Comparison of ENCODE assay signal across 1 cellular context in genomic region chr3:100072328-100073048, GRCh38.
TF ChIP-seq lines count a peak whose summit lies in the region.

No MANE protein-coding gene starts in this region.

TF ChIP-seq in HepG2, 621 proteins besides CTCF, POLR2A, EP300 and RAD21 (continued from another document):
- TF ChIP-seq SMAD1 (CRISPR knock-in tag; IDR thresholded peaks at IDR 0.05; ENCODE audit: borderline replicate concordance, low read depth) (no peak), ZNF792 (CRISPR knock-in tag; IDR thresholded peaks at IDR 0.05) (no peak), ZMYM2 (CRISPR knock-in tag; IDR thresholded peaks at IDR 0.05) (no peak), CAMTA2 (CRISPR knock-in tag; IDR thresholded peaks at IDR 0.05; ENCODE audit: borderline replicate concordance) (no peak), ZNF576 (CRISPR knock-in tag; IDR thresholded peaks at IDR 0.05) (no peak), KMT2A (CRISPR knock-in tag; IDR thresholded peaks at IDR 0.05) (no peak), MTA1 (CRISPR knock-in tag; IDR thresholded peaks at IDR 0.05; ENCODE audit: borderline replicate concordance) (no peak), ZNF326 (CRISPR knock-in tag; IDR thresholded peaks at IDR 0.05; ENCODE audit: borderline replicate concordance) (no peak), ZNF24 (IDR thresholded peaks at IDR 0.05) (no peak), KDM5A (IDR thresholded peaks at IDR 0.05; ENCODE audit: borderline replicate concordance, low read length) (no peak), MBNL3 (CRISPR knock-in tag; conservative IDR thresholded peaks at IDR 0.05) (no peak), HIVEP1 (CRISPR knock-in tag; IDR thresholded peaks at IDR 0.05) (no peak)
TF ChIP-seq in HepG2: peak in this region for 0.
